ENCODE assay signal across 18 cellular contexts in genomic region chr19:55491546-55492360, GRCh38. TPM values are rescaled to one million over a fixed set of nuclear protein-coding genes. Genes with fewer than 3 reads are reported as not detected.
DNase-seq lines count a peak whose midpoint lies in the region; ATAC-seq and TF ChIP-seq lines count a peak whose summit lies in the region.
"Had no signal": no experiment of that assay in that cellular context is flagged by ENCODE, and none has a peak within 500 bp of the region (broad histone marks: within the 10 kb centered on the region; RNA-seq: fewer than 3 reads in every experiment).

No MANE protein-coding gene starts in this region.

- no peaks in the 10 kb centered on the region for H3K79me2 ChIP-seq in mammary epithelial cell (ENCODE audit: insufficient read depth, low read length)

- TF ChIP-seq CTCF in mammary epithelial cell (conservative IDR thresholded peaks at IDR 0.05 in 1 of 2, IDR thresholded peaks at IDR 0.05 in 1 of 2; ENCODE audit: extremely low read depth in 1 of 2, insufficient read depth in 1 of 2, low read depth in 1 of 2, low read length in 2 of 2) (no peak), nephron progenitor cell (IDR thresholded peaks at IDR 0.05) (no peak), uterus (IDR thresholded peaks at IDR 0.05) (no peak), adrenal gland (IDR thresholded peaks at IDR 0.05) (no peak), prostate gland (IDR thresholded peaks at IDR 0.05) (no peak)

- H3K27me3 ChIP-seq in mammary epithelial cell (ENCODE audit: insufficient read depth, low read length) (peaks cover 4% of the 10 kb centered on the region), uterus (no peaks in the 10 kb centered on the region), adrenal gland (no peaks in the 10 kb centered on the region), prostate gland (replicated peaks; ENCODE audit: insufficient read depth) (no peaks in the 10 kb centered on the region)
- H3K27me3 ChIP-seq: testis had no signal

- dilution Hi-C loops in mammary epithelial cell (cut with HindIII; ENCODE audit: low sequenced_read_pairs): loop anchor here (10.0 kb wide), 1 partner anchor 197 kb away; no protein-coding TSS in a partner anchor

- H3K4me1 ChIP-seq in mammary epithelial cell (ENCODE audit: insufficient read depth, low read length) (no peaks in the 10 kb centered on the region), uterus (peaks cover 8% of the 10 kb centered on the region in 2 donors), adrenal gland (replicated peaks in 1 of 2) (peaks cover 12 to 14% of the 10 kb centered on the region in 2 donors), prostate gland (replicated peaks) (no peaks in the 10 kb centered on the region)

- H3K4me3 ChIP-seq in mammary epithelial cell (replicated peaks in 1 of 3; ENCODE audit: insufficient read depth in 1 of 3, low read depth in 2 of 3, low read length in 3 of 3): no peak overlapping the region
- H3K4me3 ChIP-seq in uterus: no peak overlapping the region
- H3K4me3 ChIP-seq in adrenal gland: no peak overlapping the region
- no peak overlapping the region for H3K4me3 ChIP-seq in prostate gland
- H3K4me3 ChIP-seq: smooth muscle cell, testis had no signal

- no peaks in the 10 kb centered on the region for H3K36me3 ChIP-seq in mammary epithelial cell (ENCODE audit: insufficient read depth, low read length)
- H3K36me3 ChIP-seq in uterus: no peaks in the 10 kb centered on the region
- H3K36me3 ChIP-seq in adrenal gland (replicated peaks in 1 of 2): no peaks in the 10 kb centered on the region
- H3K36me3 ChIP-seq in prostate gland: no peaks in the 10 kb centered on the region

- 43% methylated on average over 16 of the region's 24 CpGs for WGBS in mammary epithelial cell (ENCODE audit: low coverage, missing lambda C conversion rate)
- 67 to 80% (median 73%) methylated on average over 14 to 24 of the region's 24 CpGs for WGBS in adrenal gland, 4 donors
- 56% methylated on average over 24 of the region's 24 CpGs for WGBS in prostate gland

- peak; percentile 40 for DNase-seq in left cardiac atrium
- no peak for DNase-seq in cardiac septum (ENCODE audit: low spot score)
- DNase-seq in mammary epithelial cell: no peak
- DNase-seq in nephron progenitor cell: no peak
- peak; percentile 67 to 69 for DNase-seq in uterus
- no peak for DNase-seq in HuH-7 (ENCODE audit: low spot score)
- DNase-seq in adrenal gland: no peak
- no peak for DNase-seq in prostate gland (ENCODE audit: low spot score)
- DNase-seq: activated CD4-positive, alpha-beta T cell treated with anti-CD3 and anti-CD28 coated beads, Interleukin-2, amount 50 U/mL, for 1 hour; CD4-positive, CD25-positive, alpha-beta regulatory T cell; cortex of kidney; NCI-H187; NCI-H446; NK-92 treated with Interleukin-12 subunit alpha and Interleukin-12 subunit beta, amount 100 ng/mL, for 24 hours; testis had no signal

- H3K4me1 Mint-ChIP-seq in nephron progenitor cell: peaks cover 53% of the 10 kb centered on the region

- intact Hi-C loops in left cardiac atrium (cut with DNase I): no loop called here
- intact Hi-C loops in cardiac septum (cut with DNase I): no loop called here
- intact Hi-C loops in mammary epithelial cell (cut with micrococcal nuclease): no loop called here
- intact Hi-C loops in uterus (cut with DNase I; ENCODE audit: low total_unique reads): no loop called here
- intact Hi-C loops in adrenal gland (cut with DNase I): no loop called here
- intact Hi-C loops in prostate gland (cut with DNase I): no loop called here

- no peak for ATAC-seq in left cardiac atrium

- H3K27me3 Mint-ChIP-seq in nephron progenitor cell (ENCODE audit: low read depth, poor library complexity): peaks cover 7% of the 10 kb centered on the region
- H3K27me3 Mint-ChIP-seq: CD4-positive, CD25-positive, alpha-beta regulatory T cell had no signal

- H3K36me3 Mint-ChIP-seq in nephron progenitor cell (ENCODE audit: low read depth): no peaks in the 10 kb centered on the region
- H3K36me3 Mint-ChIP-seq: CD4-positive, CD25-positive, alpha-beta regulatory T cell had no signal

- TF ChIP-seq POLR2A in uterus (IDR thresholded peaks at IDR 0.05) (no peak), adrenal gland (IDR thresholded peaks at IDR 0.05) (no peak), prostate gland (IDR thresholded peaks at IDR 0.05) (no peak)

- no peak overlapping the region for H3K9ac ChIP-seq in mammary epithelial cell (ENCODE audit: insufficient read depth, low read length)

- H3K4me3 Mint-ChIP-seq in nephron progenitor cell: no peak overlapping the region

- BruUV-seq in mammary epithelial cell (replicated peaks; lab: Mats Ljungman, UMichigan): no TSS peak

- H3K27ac Mint-ChIP-seq in nephron progenitor cell: peak overlapping the region; percentile 43

- peak overlapping the region; percentile 13 for H2AFZ ChIP-seq in mammary epithelial cell (ENCODE audit: low read depth, low read length)

- H3K4me2 ChIP-seq in mammary epithelial cell (ENCODE audit: insufficient read depth, low read depth, low read length): no peak overlapping the region
- H3K4me2 ChIP-seq: smooth muscle cell had no signal

- H3K9me3 ChIP-seq in mammary epithelial cell (replicated peaks; ENCODE audit: insufficient read depth, low read length): no peaks in the 10 kb centered on the region
- H3K9me3 ChIP-seq in uterus: no peaks in the 10 kb centered on the region
- no peaks in the 10 kb centered on the region for H3K9me3 ChIP-seq in adrenal gland (replicated peaks in 1 of 3)
- H3K9me3 ChIP-seq in prostate gland: no peaks in the 10 kb centered on the region
- H3K9me3 ChIP-seq: testis had no signal

- H4K20me1 ChIP-seq in mammary epithelial cell (ENCODE audit: insufficient read depth, low read length): no peaks in the 10 kb centered on the region

- H3K27ac ChIP-seq in mammary epithelial cell (ENCODE audit: insufficient read depth, low read depth, low read length) (no peak overlapping the region), uterus (peak overlapping the region; percentile 96 to 99), adrenal gland (no peak overlapping the region), prostate gland (no peak overlapping the region)
- H3K27ac ChIP-seq: testis had no signal

- CTCF ChIA-PET in mammary epithelial cell (lab: Charles Lee; ENCODE audit: low non-redundant PET): interaction anchor here (0.6 kb wide), 2 partner anchors 108 to 212 kb away, joined by 3 read pairs; partner anchors contain the start of genes HSPBP1 and TMEM238

- in situ Hi-C loops in mammary epithelial cell (cut with MboI; ENCODE audit: low sequenced_read_pairs in 2 of 2): no loop called here

- no peaks in the 10 kb centered on the region for H3K9me3 Mint-ChIP-seq in nephron progenitor cell
- H3K9me3 Mint-ChIP-seq: CD4-positive, CD25-positive, alpha-beta regulatory T cell had no signal

RNA-seq across cellular contexts. Expression of gene SSC5D, which starts 3.5 kb away (rescaled TPM):
- total RNA-seq in left cardiac atrium: 1 to 10 TPM; 5.7 to 6.7 TPM
- 7.7 TPM for total RNA-seq in cardiac septum
- under 1 TPM; 0.09 to 0.50 TPM for total RNA-seq in mammary epithelial cell
- not detected for polyA plus RNA-seq in mammary epithelial cell
- polyA minus RNA-seq in mammary epithelial cell: not detected
- 10 to 100 TPM in 3 of 4 donors, 1 to 10 TPM in 1; 5.0 to 50.8 (median 36.0) TPM for total RNA-seq in uterus
- total RNA-seq in adrenal gland: 1 to 10 TPM; 1.5 to 6.8 (median 4.5) TPM
- 1 to 10 TPM; 1.3 to 10.0 (median 1.5) TPM for polyA plus RNA-seq in adrenal gland
- total RNA-seq in prostate gland: 1 to 10 TPM; 5.6 to 8.6 TPM
- polyA plus RNA-seq: CD4-positive, CD25-positive, alpha-beta regulatory T cell had no signal

RNA-seq across cellular contexts. Expression of gene NAT14, which starts 6.8 kb away (rescaled TPM):
- total RNA-seq in left cardiac atrium (10 to 100 TPM in 1 of 2 donors, 1 to 10 TPM in 1; 9.2 to 13.7 TPM), cardiac septum (6.0 TPM), mammary epithelial cell (10 to 100 TPM in 1 of 2 donors, 1 to 10 TPM in 1; 5.0 to 26.3 TPM), uterus (10 to 100 TPM; 16.8 to 44.3 (median 19.6) TPM), adrenal gland (10 to 100 TPM in 5 of 8 donors, 1 to 10 TPM in 3; 4.9 to 35.3 (median 17.9) TPM), prostate gland (10 to 100 TPM; 10.8 to 19.8 TPM)
- polyA plus RNA-seq in mammary epithelial cell (11.4 TPM), adrenal gland (100 to 1,000 TPM in 1 of 3 donors, 10 to 100 TPM in 1, 1 to 10 TPM in 1; 6.2 to 108 (median 53.8) TPM)
- 1.4 TPM for polyA minus RNA-seq in mammary epithelial cell

RNA-seq across cellular contexts. Expression of gene ZNF628, which starts 15.3 kb away (rescaled TPM):
- total RNA-seq in left cardiac atrium (1 to 10 TPM; 5.3 to 9.0 TPM), cardiac septum (3.4 TPM), mammary epithelial cell (1 to 10 TPM; 2.7 to 10.0 TPM), uterus (10 to 100 TPM in 2 of 4 donors, 1 to 10 TPM in 1, not detected in 1; 1.0 to 29.5 (median 11.9) TPM), adrenal gland (10 to 100 TPM in 3 of 8 donors, 1 to 10 TPM in 5; 5.4 to 27.9 (median 9.2) TPM), prostate gland (10 to 100 TPM; 10.9 to 66.4 TPM)
- polyA plus RNA-seq in mammary epithelial cell (1.7 TPM), adrenal gland (10 to 100 TPM in 1 of 3 donors, 1 to 10 TPM in 1, under 1 TPM in 1; 0.04 to 17.5 (median 3.7) TPM)
- polyA minus RNA-seq in mammary epithelial cell: 0.62 TPM

RNA-seq across cellular contexts. Expression of gene C19orf85, which starts 27.2 kb away (rescaled TPM):
- not detected for total RNA-seq in left cardiac atrium
- not detected for total RNA-seq in cardiac septum
- total RNA-seq in mammary epithelial cell: not detected
- polyA plus RNA-seq in mammary epithelial cell: not detected
- polyA minus RNA-seq in mammary epithelial cell: not detected
- total RNA-seq in uterus: not detected
- not detected for total RNA-seq in adrenal gland
- not detected for polyA plus RNA-seq in adrenal gland
- not detected for total RNA-seq in prostate gland
- total RNA-seq: CD4-positive, CD25-positive, alpha-beta regulatory T cell; frontal cortex; smooth muscle cell; T-helper 1 cell treated with Interleukin-12 subunit alpha and Interleukin-12 subunit beta and Interleukin-4 antibody, amounts not matched to agents 30 ng/mL and 1 ng/mL, for 36 hours; testis had no signal
- polyA plus RNA-seq: CD4-positive, CD25-positive, alpha-beta regulatory T cell; smooth muscle cell had no signal

RNA-seq across cellular contexts. Expression of gene ISOC2, which starts 30.3 kb away (rescaled TPM):
- total RNA-seq in left cardiac atrium (10 to 100 TPM; 58.4 to 60.5 TPM), cardiac septum (50.8 TPM), mammary epithelial cell (10 to 100 TPM; 38.9 to 65.0 TPM), uterus (10 to 100 TPM in 3 of 4 donors, 1 to 10 TPM in 1; 1.2 to 78.6 (median 23.8) TPM), adrenal gland (100 to 1,000 TPM in 1 of 8 donors, 10 to 100 TPM in 7; 58.2 to 181 (median 80.8) TPM), prostate gland (100 to 1,000 TPM in 1 of 2 donors, 10 to 100 TPM in 1; 85.1 to 117 TPM)
- polyA plus RNA-seq in mammary epithelial cell (55.7 TPM), adrenal gland (100 to 1,000 TPM in 1 of 3 donors, 10 to 100 TPM in 2; 18.1 to 119 (median 75.0) TPM)
- polyA minus RNA-seq in mammary epithelial cell: 17.0 TPM

Comparison
In these comparisons a context has a peak if more than half of its experiments do, and no peak if none do; other contexts are left out.
1. DNase-seq: peak in left cardiac atrium (single experiment) and uterus (2 of 2); none in cardiac septum (single experiment), mammary epithelial cell (single experiment), nephron progenitor cell (single experiment), HuH-7 (single experiment), adrenal gland (0 of 7) and prostate gland (single experiment).
2. H3K27ac ChIP-seq: peak in uterus (2 of 2); none in mammary epithelial cell (single experiment), adrenal gland (0 of 5) and prostate gland (0 of 2).